In the genomic region with DNA sequence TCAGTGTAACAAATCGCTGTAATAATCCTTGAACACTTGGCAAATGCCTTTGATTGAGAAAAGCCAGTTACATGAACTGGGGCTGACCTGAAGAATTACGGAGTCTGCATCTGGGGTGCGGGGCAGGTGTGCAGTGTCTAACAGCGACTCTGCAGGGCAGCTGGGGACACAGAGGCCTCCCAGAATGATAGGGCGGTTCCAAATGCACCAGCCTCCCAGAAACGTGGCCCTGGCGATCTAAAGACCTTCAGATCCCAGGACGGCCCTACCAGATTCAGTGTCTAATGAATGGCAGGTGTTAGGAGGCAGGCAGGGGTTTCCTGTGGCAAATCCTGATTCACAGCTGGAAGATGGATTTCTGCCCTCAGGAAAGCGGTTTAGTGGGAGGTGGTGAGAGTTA, we compare ENCODE assay signal across 2 cellular contexts.
TF ChIP-seq lines count a peak whose summit lies in the region.

No MANE protein-coding gene starts in this region.

TF ChIP-seq in SK-N-SH, 30 proteins besides CTCF, POLR2A, EP300 and RAD21 (continued from another document):
- no peak for TF ChIP-seq RFX5 (IDR thresholded peaks at IDR 0.05; ENCODE audit: low read length)
- no peak for TF ChIP-seq MXI1 (IDR thresholded peaks at IDR 0.05; ENCODE audit: low read depth, low read length)
- TF ChIP-seq, protein P1, sequence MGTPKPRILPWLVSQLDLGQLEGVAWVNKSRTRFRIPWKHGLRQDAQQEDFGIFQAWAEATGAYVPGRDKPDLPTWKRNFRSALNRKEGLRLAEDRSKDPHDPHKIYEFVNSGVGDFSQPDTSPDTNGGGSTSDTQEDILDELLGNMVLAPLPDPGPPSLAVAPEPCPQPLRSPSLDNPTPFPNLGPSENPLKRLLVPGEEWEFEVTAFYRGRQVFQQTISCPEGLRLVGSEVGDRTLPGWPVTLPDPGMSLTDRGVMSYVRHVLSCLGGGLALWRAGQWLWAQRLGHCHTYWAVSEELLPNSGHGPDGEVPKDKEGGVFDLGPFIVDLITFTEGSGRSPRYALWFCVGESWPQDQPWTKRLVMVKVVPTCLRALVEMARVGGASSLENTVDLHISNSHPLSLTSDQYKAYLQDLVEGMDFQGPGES (IDR thresholded peaks at IDR 0.05; ENCODE audit: low read depth, low read length): no peak
- TF ChIP-seq TAF1 (IDR thresholded peaks at IDR 0.05; ENCODE audit: borderline replicate concordance, low read depth, low read length): no peak
- TF ChIP-seq, protein P2, sequence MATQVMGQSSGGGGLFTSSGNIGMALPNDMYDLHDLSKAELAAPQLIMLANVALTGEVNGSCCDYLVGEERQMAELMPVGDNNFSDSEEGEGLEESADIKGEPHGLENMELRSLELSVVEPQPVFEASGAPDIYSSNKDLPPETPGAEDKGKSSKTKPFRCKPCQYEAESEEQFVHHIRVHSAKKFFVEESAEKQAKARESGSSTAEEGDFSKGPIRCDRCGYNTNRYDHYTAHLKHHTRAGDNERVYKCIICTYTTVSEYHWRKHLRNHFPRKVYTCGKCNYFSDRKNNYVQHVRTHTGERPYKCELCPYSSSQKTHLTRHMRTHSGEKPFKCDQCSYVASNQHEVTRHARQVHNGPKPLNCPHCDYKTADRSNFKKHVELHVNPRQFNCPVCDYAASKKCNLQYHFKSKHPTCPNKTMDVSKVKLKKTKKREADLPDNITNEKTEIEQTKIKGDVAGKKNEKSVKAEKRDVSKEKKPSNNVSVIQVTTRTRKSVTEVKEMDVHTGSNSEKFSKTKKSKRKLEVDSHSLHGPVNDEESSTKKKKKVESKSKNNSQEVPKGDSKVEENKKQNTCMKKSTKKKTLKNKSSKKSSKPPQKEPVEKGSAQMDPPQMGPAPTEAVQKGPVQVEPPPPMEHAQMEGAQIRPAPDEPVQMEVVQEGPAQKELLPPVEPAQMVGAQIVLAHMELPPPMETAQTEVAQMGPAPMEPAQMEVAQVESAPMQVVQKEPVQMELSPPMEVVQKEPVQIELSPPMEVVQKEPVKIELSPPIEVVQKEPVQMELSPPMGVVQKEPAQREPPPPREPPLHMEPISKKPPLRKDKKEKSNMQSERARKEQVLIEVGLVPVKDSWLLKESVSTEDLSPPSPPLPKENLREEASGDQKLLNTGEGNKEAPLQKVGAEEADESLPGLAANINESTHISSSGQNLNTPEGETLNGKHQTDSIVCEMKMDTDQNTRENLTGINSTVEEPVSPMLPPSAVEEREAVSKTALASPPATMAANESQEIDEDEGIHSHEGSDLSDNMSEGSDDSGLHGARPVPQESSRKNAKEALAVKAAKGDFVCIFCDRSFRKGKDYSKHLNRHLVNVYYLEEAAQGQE (IDR thresholded peaks at IDR 0.05; ENCODE audit: low read depth, low read length): no peak
- no peak for TF ChIP-seq FOSL2 (IDR thresholded peaks at IDR 0.05; ENCODE audit: borderline replicate concordance, low read depth)

TF ChIP-seq in SK-N-SH treated with all-trans-retinoic acid at 6 μM for 48 hours, 23 proteins besides CTCF, POLR2A, EP300 and RAD21 (continued from another document):
- TF ChIP-seq, protein P3, sequence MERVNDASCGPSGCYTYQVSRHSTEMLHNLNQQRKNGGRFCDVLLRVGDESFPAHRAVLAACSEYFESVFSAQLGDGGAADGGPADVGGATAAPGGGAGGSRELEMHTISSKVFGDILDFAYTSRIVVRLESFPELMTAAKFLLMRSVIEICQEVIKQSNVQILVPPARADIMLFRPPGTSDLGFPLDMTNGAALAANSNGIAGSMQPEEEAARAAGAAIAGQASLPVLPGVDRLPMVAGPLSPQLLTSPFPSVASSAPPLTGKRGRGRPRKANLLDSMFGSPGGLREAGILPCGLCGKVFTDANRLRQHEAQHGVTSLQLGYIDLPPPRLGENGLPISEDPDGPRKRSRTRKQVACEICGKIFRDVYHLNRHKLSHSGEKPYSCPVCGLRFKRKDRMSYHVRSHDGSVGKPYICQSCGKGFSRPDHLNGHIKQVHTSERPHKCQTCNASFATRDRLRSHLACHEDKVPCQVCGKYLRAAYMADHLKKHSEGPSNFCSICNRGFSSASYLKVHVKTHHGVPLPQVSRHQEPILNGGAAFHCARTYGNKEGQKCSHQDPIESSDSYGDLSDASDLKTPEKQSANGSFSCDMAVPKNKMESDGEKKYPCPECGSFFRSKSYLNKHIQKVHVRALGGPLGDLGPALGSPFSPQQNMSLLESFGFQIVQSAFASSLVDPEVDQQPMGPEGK (CRISPR knock-in tag; IDR thresholded peaks at IDR 0.05; ENCODE audit: borderline replicate concordance): no peak
- TF ChIP-seq ARNTL (CRISPR knock-in tag; IDR thresholded peaks at IDR 0.05; ENCODE audit: borderline replicate concordance, low read depth): no peak
- TF ChIP-seq, protein P4, sequence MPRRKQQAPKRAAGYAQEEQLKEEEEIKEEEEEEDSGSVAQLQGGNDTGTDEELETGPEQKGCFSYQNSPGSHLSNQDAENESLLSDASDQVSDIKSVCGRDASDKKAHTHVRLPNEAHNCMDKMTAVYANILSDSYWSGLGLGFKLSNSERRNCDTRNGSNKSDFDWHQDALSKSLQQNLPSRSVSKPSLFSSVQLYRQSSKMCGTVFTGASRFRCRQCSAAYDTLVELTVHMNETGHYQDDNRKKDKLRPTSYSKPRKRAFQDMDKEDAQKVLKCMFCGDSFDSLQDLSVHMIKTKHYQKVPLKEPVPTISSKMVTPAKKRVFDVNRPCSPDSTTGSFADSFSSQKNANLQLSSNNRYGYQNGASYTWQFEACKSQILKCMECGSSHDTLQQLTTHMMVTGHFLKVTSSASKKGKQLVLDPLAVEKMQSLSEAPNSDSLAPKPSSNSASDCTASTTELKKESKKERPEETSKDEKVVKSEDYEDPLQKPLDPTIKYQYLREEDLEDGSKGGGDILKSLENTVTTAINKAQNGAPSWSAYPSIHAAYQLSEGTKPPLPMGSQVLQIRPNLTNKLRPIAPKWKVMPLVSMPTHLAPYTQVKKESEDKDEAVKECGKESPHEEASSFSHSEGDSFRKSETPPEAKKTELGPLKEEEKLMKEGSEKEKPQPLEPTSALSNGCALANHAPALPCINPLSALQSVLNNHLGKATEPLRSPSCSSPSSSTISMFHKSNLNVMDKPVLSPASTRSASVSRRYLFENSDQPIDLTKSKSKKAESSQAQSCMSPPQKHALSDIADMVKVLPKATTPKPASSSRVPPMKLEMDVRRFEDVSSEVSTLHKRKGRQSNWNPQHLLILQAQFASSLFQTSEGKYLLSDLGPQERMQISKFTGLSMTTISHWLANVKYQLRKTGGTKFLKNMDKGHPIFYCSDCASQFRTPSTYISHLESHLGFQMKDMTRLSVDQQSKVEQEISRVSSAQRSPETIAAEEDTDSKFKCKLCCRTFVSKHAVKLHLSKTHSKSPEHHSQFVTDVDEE (CRISPR knock-in tag; IDR thresholded peaks at IDR 0.05): no peak
- no peak for TF ChIP-seq ZNF565 (CRISPR knock-in tag; conservative IDR thresholded peaks at IDR 0.05; ENCODE audit: low read depth)
- TF ChIP-seq CSDC2 (CRISPR knock-in tag; IDR thresholded peaks at IDR 0.05): no peak
- TF ChIP-seq RARB (CRISPR knock-in tag; IDR thresholded peaks at IDR 0.05): no peak
- no peak for TF ChIP-seq ZNF8 (CRISPR knock-in tag; IDR thresholded peaks at IDR 0.05)
- no peak for TF ChIP-seq TOX (CRISPR knock-in tag; IDR thresholded peaks at IDR 0.05; ENCODE audit: borderline replicate concordance)
- TF ChIP-seq ZC3H10 (CRISPR knock-in tag; IDR thresholded peaks at IDR 0.05): no peak
- TF ChIP-seq SNAI2 (CRISPR knock-in tag; IDR thresholded peaks at IDR 0.05): no peak
- TF ChIP-seq ZFP30 (CRISPR knock-in tag; IDR thresholded peaks at IDR 0.05): no peak
